30 cellular contexts compared by ENCODE assay signal in genomic region chr1:162153374-162153773, GRCh38.
"Had no signal": no experiment of that assay in that cellular context is flagged by ENCODE, and none has a peak within 500 bp of the region (broad histone marks: within the 10 kb centered on the region; RNA-seq: fewer than 3 reads in every experiment).

No MANE protein-coding gene starts in this region.

- H3K27me3 ChIP-seq: body of pancreas, esophagus muscularis mucosa, foreskin keratinocyte, heart left ventricle had no signal

- H3K9me3 ChIP-seq: body of pancreas, esophagus muscularis mucosa, gastrocnemius medialis, heart left ventricle had no signal

- ATAC-seq: activated naive CD4-positive, alpha-beta T cell treated with anti-CD3 and anti-CD28 coated beads, Interleukin-2, amount 50 U/mL, for 72 hours; activated T-cell treated with anti-CD3 and anti-CD28 coated beads, Interleukin-2, amount 50 U/mL, for 72 hours; body of pancreas; effector memory CD8-positive, alpha-beta T cell; foreskin keratinocyte; gastrocnemius medialis; heart left ventricle had no signal

- H3K27ac ChIP-seq: body of pancreas, esophagus muscularis mucosa, foreskin keratinocyte, gastrocnemius medialis, heart left ventricle had no signal

- DNase-seq: activated CD4-positive, alpha-beta memory T cell treated with anti-CD3 and anti-CD28 coated beads, Interleukin-2, amount 10 ng/mL, durations not matched to agents 7 days and 5 days; activated CD4-positive, alpha-beta T cell treated with anti-CD3 and anti-CD28 coated beads for 4 hours; activated CD4-positive, alpha-beta T cell treated with anti-CD3 and anti-CD28 coated beads, Interleukin-2, amount 10 ng/mL, durations not matched to agents 7 days and 5 days; activated CD4-positive, alpha-beta T cell treated with anti-CD3 and anti-CD28 coated beads, Interleukin-2, amount 50 U/mL, for 4 hours; activated CD4-positive, CD25-positive, alpha-beta regulatory T cell; activated CD4-positive, CD25-positive, alpha-beta regulatory T cell treated with anti-CD3 and anti-CD28 coated beads, Interleukin-2, amount 50 U/mL, for 72 hours; activated CD8-positive, alpha-beta memory T cell treated with anti-CD3 and anti-CD28 coated beads, Interleukin-2, amount 50 U/mL, for 48 hours; activated gamma-delta T cell; activated naive CD4-positive, alpha-beta T cell; activated naive CD4-positive, alpha-beta T cell treated with anti-CD3 and anti-CD28 coated beads, Interleukin-2, amount 10 ng/mL, durations not matched to agents 7 days and 5 days; activated naive CD8-positive, alpha-beta T cell treated with anti-CD3 and anti-CD28 coated beads, Interleukin-2, amount 10 ng/mL, durations not matched to agents 7 days and 5 days; activated T-cell treated with anti-CD3 and anti-CD28 coated beads for 4 hours; activated T-cell treated with anti-CD3 and anti-CD28 coated beads, Interleukin-2, amount 50 U/mL, for 24 hours; activated T-cell treated with anti-CD3 and anti-CD28 coated beads, Interleukin-2, amount 50 U/mL, for 72 hours; amniotic stem cell; aorta; body of pancreas; caudate nucleus; cortex of kidney; dermis blood vessel endothelial cell; effector CD4-positive, alpha-beta T cell; effector memory CD8-positive, alpha-beta T cell; erythroblast; foreskin keratinocyte; gastrocnemius medialis; glutamatergic neuron; heart left ventricle; T-helper 2 cell had no signal

- H3K4me3 ChIP-seq: body of pancreas, esophagus muscularis mucosa, gastrocnemius medialis, heart left ventricle had no signal

- H3K4me1 ChIP-seq: esophagus muscularis mucosa, foreskin keratinocyte, gastrocnemius medialis had no signal

- H3K36me3 ChIP-seq: esophagus muscularis mucosa, gastrocnemius medialis, heart left ventricle had no signal
